24 cellular contexts compared by ENCODE assay signal in genomic region chr10:44199267-44199666, GRCh38.
DNase-seq lines count a peak whose midpoint lies in the region; ATAC-seq and TF ChIP-seq lines count a peak whose summit lies in the region.
"Had no signal": no experiment of that assay in that cellular context is flagged by ENCODE, and none has a peak within 500 bp of the region (broad histone marks: within the 10 kb centered on the region; RNA-seq: fewer than 3 reads in every experiment).

No MANE protein-coding gene starts in this region.

- no peak for ATAC-seq in activated CD8-positive, alpha-beta T cell treated with anti-CD3 and anti-CD28 coated beads, Interleukin-2, amount 10 ng/mL, durations not matched to agents 7 days and 5 days
- ATAC-seq in activated CD8-positive, alpha-beta T cell treated with anti-CD3 and anti-CD28 coated beads for 36 hours: no peak
- no peak for ATAC-seq in IMR-90 (ENCODE audit: low read depth)
- no peak for ATAC-seq in lower lobe of right lung
- no peak for ATAC-seq in GM18907 (IDR thresholded peaks at IDR 0.05; ENCODE audit: unreplicated experiment)
- ATAC-seq: GM23338 had no signal

- TF ChIP-seq POLR2A in IMR-90 (IDR thresholded peaks at IDR 0.05; ENCODE audit: low read depth, low read length): no peak

- dilution Hi-C loops in IMR-90 (cut with HindIII; ENCODE audit: low sequenced_read_pairs, unreplicated experiment): no loop called here

- no peak for TF ChIP-seq CTCF in activated CD8-positive, alpha-beta T cell treated with anti-CD3 and anti-CD28 coated beads for 36 hours (IDR thresholded peaks at IDR 0.05)
- TF ChIP-seq CTCF in IMR-90 (conservative IDR thresholded peaks at IDR 0.05; ENCODE audit: low read depth, low read length): no peak
- TF ChIP-seq CTCF in lower lobe of right lung (IDR thresholded peaks at IDR 0.05): no peak
- no peak for TF ChIP-seq CTCF in Calu3 (IDR thresholded peaks at IDR 0.05; ENCODE audit: unreplicated experiment)

- no peak overlapping the region for H3K4ac ChIP-seq in IMR-90 (ENCODE audit: low read depth, low read length)

- no peaks in the 10 kb centered on the region for H3K4me1 Mint-ChIP-seq in activated CD8-positive, alpha-beta T cell treated with anti-CD3 and anti-CD28 coated beads, Interleukin-2, amount 10 ng/mL, durations not matched to agents 7 days and 5 days (ENCODE audit: low read depth)
- no peaks in the 10 kb centered on the region for H3K4me1 Mint-ChIP-seq in activated CD8-positive, alpha-beta T cell treated with anti-CD3 and anti-CD28 coated beads for 36 hours (ENCODE audit: low read depth)
- no peaks in the 10 kb centered on the region for H3K4me1 Mint-ChIP-seq in Calu3 (ENCODE audit: low read depth, unreplicated experiment)
- H3K4me1 Mint-ChIP-seq: CD4-positive, alpha-beta memory T cell; GM23338 had no signal

- no CpG with 5 or more reads among the region's 3 CpGs for WGBS in IMR-90 (ENCODE audit: extremely low coverage in 2 of 2, insufficient read length in 1 of 2), 2 experiments

- no peak overlapping the region for H2BK20ac ChIP-seq in IMR-90 (ENCODE audit: low read depth, low read length)

- BruUV-seq in IMR-90 (replicated peaks; lab: Mats Ljungman, UMichigan): no TSS peak
- BruUV-seq in Calu3 (replicated peaks; lab: Mats Ljungman, UMichigan): no TSS peak

- no peak overlapping the region for H3K4me3 ChIP-seq in IMR-90 (ENCODE audit: insufficient read depth, low read depth, low read length)
- no peak overlapping the region for H3K4me3 ChIP-seq in lower lobe of right lung
- H3K4me3 ChIP-seq in stomach smooth muscle (ENCODE audit: low read length in 2 of 2): no peak overlapping the region
- H3K4me3 ChIP-seq: BLaER1 treated with 17β-estradiol and CSF1 and Interleukin-3, amounts not matched to agents 10 nM and 100 nM; GM23338; HAP-1; SJCRH30 had no signal

- H2BK15ac ChIP-seq in IMR-90 (ENCODE audit: low read depth, low read length): no peak overlapping the region

- H3K27me3 Mint-ChIP-seq in activated CD8-positive, alpha-beta T cell treated with anti-CD3 and anti-CD28 coated beads, Interleukin-2, amount 10 ng/mL, durations not matched to agents 7 days and 5 days (ENCODE audit: low read depth): no peaks in the 10 kb centered on the region
- H3K27me3 Mint-ChIP-seq in activated CD8-positive, alpha-beta T cell treated with anti-CD3 and anti-CD28 coated beads for 36 hours: peaks cover 6% of the 10 kb centered on the region
- no peaks in the 10 kb centered on the region for H3K27me3 Mint-ChIP-seq in Calu3 (ENCODE audit: unreplicated experiment)

- H2AK9ac ChIP-seq in IMR-90 (replicated peaks; ENCODE audit: low read depth, low read length, poor library complexity): no peak overlapping the region

- no peak overlapping the region for H2BK120ac ChIP-seq in IMR-90 (ENCODE audit: low read depth, low read length)

- H3K79me1 ChIP-seq in IMR-90 (ENCODE audit: low read depth in 1 of 2, low read length in 2 of 2): no peaks in the 10 kb centered on the region

- no peak overlapping the region; the same call in 1 of the 2 replicates for H4K5ac ChIP-seq in IMR-90 (ENCODE audit: low read depth, low read length)

- H3K18ac ChIP-seq in IMR-90 (ENCODE audit: low read depth, low read length): no peak overlapping the region; the same call in 1 of the 2 replicates

- H3K23ac ChIP-seq in IMR-90 (ENCODE audit: low read depth, low read length): no peak overlapping the region

- no peak overlapping the region for H2AK5ac ChIP-seq in IMR-90 (ENCODE audit: low read depth, low read length)

- no peaks in the 10 kb centered on the region for H3K36me3 Mint-ChIP-seq in activated CD8-positive, alpha-beta T cell treated with anti-CD3 and anti-CD28 coated beads, Interleukin-2, amount 10 ng/mL, durations not matched to agents 7 days and 5 days (ENCODE audit: low read depth)
- no peaks in the 10 kb centered on the region for H3K36me3 Mint-ChIP-seq in activated CD8-positive, alpha-beta T cell treated with anti-CD3 and anti-CD28 coated beads for 36 hours (ENCODE audit: low read depth)
- H3K36me3 Mint-ChIP-seq in Calu3 (ENCODE audit: insufficient read depth, unreplicated experiment): no peaks in the 10 kb centered on the region
- H3K36me3 Mint-ChIP-seq: CD4-positive, alpha-beta memory T cell had no signal

- H3K4me2 ChIP-seq in IMR-90 (ENCODE audit: low read depth, low read length): no peak overlapping the region
- H3K4me2 ChIP-seq: GM23338, KMS-11 had no signal

- H3K9ac ChIP-seq in IMR-90 (ENCODE audit: low read depth, low read length) (no peak overlapping the region), stomach smooth muscle (ENCODE audit: low read length in 2 of 2) (no peak overlapping the region)
- H3K9ac ChIP-seq: BLaER1 treated with 17β-estradiol and CSF1 and Interleukin-3, amounts not matched to agents 10 nM and 100 nM; KMS-11 had no signal

- H3K27me3 ChIP-seq in IMR-90 (ENCODE audit: control insufficient read depth, insufficient read depth, low read length) (peaks cover 19% of the 10 kb centered on the region), lower lobe of right lung (ENCODE audit: low read depth) (no peaks in the 10 kb centered on the region), stomach smooth muscle (ENCODE audit: control insufficient read depth in 1 of 2, insufficient read depth in 2 of 2, low read length in 2 of 2) (no peaks in the 10 kb centered on the region)
- H3K27me3 ChIP-seq: BLaER1 treated with 17β-estradiol and CSF1 and Interleukin-3, amounts not matched to agents 10 nM and 100 nM; SJCRH30 had no signal

- no peak overlapping the region for H3K27ac Mint-ChIP-seq in activated CD8-positive, alpha-beta T cell treated with anti-CD3 and anti-CD28 coated beads, Interleukin-2, amount 10 ng/mL, durations not matched to agents 7 days and 5 days
- no peak overlapping the region for H3K27ac Mint-ChIP-seq in activated CD8-positive, alpha-beta T cell treated with anti-CD3 and anti-CD28 coated beads for 36 hours
- H3K27ac Mint-ChIP-seq in Calu3 (ENCODE audit: unreplicated experiment): no peak overlapping the region
- H3K27ac Mint-ChIP-seq: CD4-positive, alpha-beta memory T cell; GM23338 had no signal

- no peaks in the 10 kb centered on the region for H3K9me3 Mint-ChIP-seq in activated CD8-positive, alpha-beta T cell treated with anti-CD3 and anti-CD28 coated beads, Interleukin-2, amount 10 ng/mL, durations not matched to agents 7 days and 5 days (ENCODE audit: insufficient read depth)
- no peaks in the 10 kb centered on the region for H3K9me3 Mint-ChIP-seq in activated CD8-positive, alpha-beta T cell treated with anti-CD3 and anti-CD28 coated beads for 36 hours
- peaks cover 7% of the 10 kb centered on the region for H3K9me3 Mint-ChIP-seq in Calu3 (ENCODE audit: low read depth, unreplicated experiment)

- intact Hi-C loops in activated CD8-positive, alpha-beta T cell treated with anti-CD3 and anti-CD28 coated beads for 36 hours (cut with micrococcal nuclease): no loop called here
- intact Hi-C loops in IMR-90 (cut with micrococcal nuclease) (no loop called here), lower lobe of right lung (cut with DNase I) (no loop called here), Calu3 (cut with micrococcal nuclease; ENCODE audit: unreplicated experiment) (no loop called here)

- no peak overlapping the region for H4K8ac ChIP-seq in IMR-90 (ENCODE audit: low read depth in 2 of 2, low read length in 2 of 2)

- in situ Hi-C loops in IMR-90 (cut with MboI; ENCODE audit: low sequenced_read_pairs): no loop called here

- no peak overlapping the region for H2AFZ ChIP-seq in IMR-90 (replicated peaks; ENCODE audit: low read length, poor library complexity)
- H2AFZ ChIP-seq: GM23338 had no signal

- H3K14ac ChIP-seq in IMR-90 (replicated peaks; ENCODE audit: low read depth, low read length): no peak overlapping the region

- peaks cover 3% of the 10 kb centered on the region; the same call in 1 of the 2 replicates for H4K20me1 ChIP-seq in IMR-90 (ENCODE audit: insufficient read depth, low read length)
- H4K20me1 ChIP-seq: BLaER1 treated with 17β-estradiol and CSF1 and Interleukin-3, amounts not matched to agents 10 nM and 100 nM had no signal

- no peak overlapping the region for H2BK5ac ChIP-seq in IMR-90 (ENCODE audit: low read depth, low read length, poor library complexity, severe bottlenecking)

- H3K36me3 ChIP-seq in IMR-90 (ENCODE audit: control insufficient read depth, insufficient read depth, low read length): no peaks in the 10 kb centered on the region
- H3K36me3 ChIP-seq in lower lobe of right lung: no peaks in the 10 kb centered on the region
- no peaks in the 10 kb centered on the region for H3K36me3 ChIP-seq in stomach smooth muscle (ENCODE audit: control insufficient read depth in 2 of 2, insufficient read depth in 2 of 2, low read length in 2 of 2)
- H3K36me3 ChIP-seq: BLaER1 treated with 17β-estradiol and CSF1 and Interleukin-3, amounts not matched to agents 10 nM and 100 nM; HAP-1; SJCRH30 had no signal

- H3K27ac ChIP-seq in IMR-90 (ENCODE audit: insufficient read depth, low read length) (no peak overlapping the region), lower lobe of right lung (peak overlapping the region; percentile 6), stomach smooth muscle (ENCODE audit: low read length) (peak overlapping the region; percentile 46)
- H3K27ac ChIP-seq: 22Rv1; BLaER1 treated with 17β-estradiol and CSF1 and Interleukin-3, amounts not matched to agents 10 nM and 100 nM; HL-60; KMS-11; SJCRH30 had no signal

- H3K9me3 ChIP-seq in IMR-90 (ENCODE audit: control insufficient read depth, insufficient read depth, low read length): peaks cover 6% of the 10 kb centered on the region
- no peaks in the 10 kb centered on the region for H3K9me3 ChIP-seq in lower lobe of right lung
- no peaks in the 10 kb centered on the region for H3K9me3 ChIP-seq in stomach smooth muscle (ENCODE audit: control insufficient read depth in 2 of 2, low read length in 2 of 2)
- H3K9me3 ChIP-seq: HAP-1, SJCRH30 had no signal

- H3K4me1 ChIP-seq in IMR-90 (ENCODE audit: control insufficient read depth, insufficient read depth, low read length) (peaks cover 27% of the 10 kb centered on the region), lower lobe of right lung (peaks cover 12% of the 10 kb centered on the region), stomach smooth muscle (ENCODE audit: control insufficient read depth, insufficient read depth, low read length) (peaks cover 19% of the 10 kb centered on the region)
- H3K4me1 ChIP-seq: HAP-1 had no signal

- H3K56ac ChIP-seq in IMR-90 (ENCODE audit: extremely low read depth, insufficient read depth, low read length): no peak overlapping the region

- H3K4me3 Mint-ChIP-seq in activated CD8-positive, alpha-beta T cell treated with anti-CD3 and anti-CD28 coated beads, Interleukin-2, amount 10 ng/mL, durations not matched to agents 7 days and 5 days: no peak overlapping the region
- H3K4me3 Mint-ChIP-seq in activated CD8-positive, alpha-beta T cell treated with anti-CD3 and anti-CD28 coated beads for 36 hours: no peak overlapping the region
- no peak overlapping the region for H3K4me3 Mint-ChIP-seq in Calu3 (ENCODE audit: low read depth, unreplicated experiment)
- H3K4me3 Mint-ChIP-seq: CD4-positive, alpha-beta memory T cell; GM23338 had no signal

- DNase-seq in activated CD8-positive, alpha-beta T cell treated with anti-CD3 and anti-CD28 coated beads, Interleukin-2, amount 10 ng/mL, durations not matched to agents 7 days and 5 days: peak; percentile 0
- no peak for DNase-seq in activated CD8-positive, alpha-beta T cell treated with anti-CD3 and anti-CD28 coated beads for 36 hours
- DNase-seq in IMR-90: no peak
- DNase-seq in lower lobe of right lung: no peak
- DNase-seq in pons (ENCODE audit: low spot score): no peak
- no peak for DNase-seq in Calu3
- DNase-seq: ACHN; CD4-positive, alpha-beta memory T cell; DMS153; MV-4-11; NCI-H1105 treated with DMSO at 0.1 percent for 48 hours; NCI-H2029 treated with DMSO at 0.1 percent for 48 hours; NCI-H226; NCI-H510A treated with DMSO at 0.1 percent for 48 hours; NCI-H748 treated with DMSO at 0.1 percent for 48 hours had no signal

- TF ChIP-seq RAD21 in IMR-90 (IDR thresholded peaks at IDR 0.05; ENCODE audit: low read length): no peak

- POLR2A ChIA-PET in activated CD8-positive, alpha-beta T cell treated with anti-CD3 and anti-CD28 coated beads, Interleukin-2, amount 10 ng/mL, durations not matched to agents 7 days and 5 days (lab: Charles Lee): no interaction called here
- POLR2A ChIA-PET in activated CD8-positive, alpha-beta T cell treated with anti-CD3 and anti-CD28 coated beads for 36 hours (lab: Charles Lee): no interaction called here
- POLR2A ChIA-PET in IMR-90 (lab: Charles Lee; ENCODE audit: unreplicated experiment): no interaction called here

- H4K91ac ChIP-seq in IMR-90 (ENCODE audit: insufficient read depth, low read depth, low read length): no peak overlapping the region

- H3K9me1 ChIP-seq in IMR-90 (ENCODE audit: insufficient read depth, low read length): peaks cover 12% of the 10 kb centered on the region

- CTCF ChIA-PET in activated CD8-positive, alpha-beta T cell treated with anti-CD3 and anti-CD28 coated beads, Interleukin-2, amount 10 ng/mL, durations not matched to agents 7 days and 5 days (lab: Charles Lee): no interaction called here
- CTCF ChIA-PET in activated CD8-positive, alpha-beta T cell treated with anti-CD3 and anti-CD28 coated beads for 36 hours (lab: Charles Lee): no interaction called here
- CTCF ChIA-PET in IMR-90 (lab: Yijun Ruan, JAX) (interaction anchor here (0.9 kb wide), 1 partner anchor 10 kb away, joined by 3 read pairs; no protein-coding TSS in a partner anchor), Calu3 (lab: Charles Lee) (no interaction called here)
